In the genomic region with DNA sequence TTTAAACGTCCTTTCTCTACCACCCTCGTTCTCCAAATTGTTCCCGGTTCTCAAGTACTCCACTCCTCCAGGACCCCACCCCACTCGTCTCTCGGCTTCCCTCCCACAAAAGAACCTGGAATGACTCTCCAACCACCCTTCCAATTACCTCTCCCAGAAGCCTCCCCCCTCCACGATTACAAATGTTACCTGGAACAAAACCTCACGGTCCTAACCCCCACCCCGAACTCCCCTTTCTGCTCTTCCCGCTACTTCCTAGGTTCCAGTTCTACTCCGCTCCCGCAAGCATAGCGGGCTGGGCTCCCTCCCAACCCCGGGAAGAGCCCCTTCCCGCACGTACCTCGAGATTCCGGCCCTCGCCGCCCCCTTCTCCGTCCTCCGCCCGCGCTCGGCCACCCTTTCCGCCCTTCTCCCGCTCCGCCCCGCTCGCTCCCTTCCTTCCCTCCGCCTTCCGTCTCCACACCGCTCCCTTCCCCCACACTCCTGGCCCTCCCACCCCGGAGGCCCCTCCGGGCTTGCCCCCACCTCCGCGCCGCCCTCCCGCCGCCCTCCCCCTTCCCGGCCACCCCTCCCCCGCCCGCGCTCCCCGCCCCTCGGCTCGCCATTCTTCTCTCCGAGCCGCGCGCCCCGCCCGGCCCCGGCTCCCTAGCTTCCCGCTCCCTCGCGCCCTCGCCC, we compare ENCODE assay signal across 8 cellular contexts. TPM values are rescaled to one million over a fixed set of nuclear protein-coding genes. Genes with fewer than 3 reads are reported as not detected.
DNase-seq lines count a peak whose midpoint lies in the region; ATAC-seq and TF ChIP-seq lines count a peak whose summit lies in the region.

No MANE protein-coding gene starts in this region.

- peak; percentile 25 to 49 for DNase-seq in activated CD8-positive, alpha-beta memory T cell treated with anti-CD3 and anti-CD28 coated beads for 1 hour (ENCODE audit: extremely low read depth in 1 of 2, low read depth in 1 of 2)
- no peak for DNase-seq in activated CD8-positive, alpha-beta memory T cell treated with anti-CD3 and anti-CD28 coated beads for 24 hours
- peak; percentile 33 for DNase-seq in NCI-H446 treated with DMSO at 0.1 percent for 48 hours (lab: John Stamatoyannopoulos, UW)
- DNase-seq in activated CD4-positive, alpha-beta T cell treated with anti-CD3 and anti-CD28 coated beads, Interleukin-2, amount 50 U/mL, for 1 hour = peak; percentile 62
- DNase-seq in lung (ENCODE audit: low spot score) = peak; percentile 80
- DNase-seq in stimulated activated CD4-positive, alpha-beta T cell treated with anti-CD3 and anti-CD28 coated beads, TNF-alpha, amount 100 ng/mL, for 24 hours (ENCODE audit: low read depth in 3 of 3) = peak; percentile 40 to 87 (median 69)

- H3K9ac ChIP-seq in duodenal mucosa (ENCODE audit: low read depth in 1 of 2, low read length in 2 of 2) = peak overlapping the region; percentile 79 to 98

- H3K27ac ChIP-seq in duodenal mucosa (ENCODE audit: low read depth, low read length) (peak overlapping the region; percentile 85), lung (ENCODE audit: low read depth in 1 of 2, low read length in 1 of 2) (peak overlapping the region; percentile 87 to 99)

- H3K27me3 ChIP-seq in duodenal mucosa (ENCODE audit: control insufficient read depth in 1 of 2, insufficient read depth in 2 of 2, low read length in 2 of 2) = no peaks in the 10 kb centered on the region
- H3K27me3 ChIP-seq in lung (ENCODE audit: control insufficient read depth, insufficient read depth) = no peaks in the 10 kb centered on the region

- WGBS in lung, 2 donors = 0 to 1% methylated on average over 45 to 57 of the region's 57 CpGs

- peak overlapping the region; percentile 89 to 91 for H3K4me3 ChIP-seq in duodenal mucosa (ENCODE audit: low read depth in 1 of 2, low read length in 2 of 2)
- peak overlapping the region; percentile 100 for H3K4me3 ChIP-seq in lung

- no peaks in the 10 kb centered on the region for H3K9me3 ChIP-seq in duodenal mucosa (ENCODE audit: control insufficient read depth in 1 of 2, low read length in 2 of 2)
- no peaks in the 10 kb centered on the region for H3K9me3 ChIP-seq in lung (ENCODE audit: control insufficient read depth in 2 of 2, insufficient read depth in 1 of 2, low read length in 1 of 2)

- TF ChIP-seq CTCF in lung (IDR thresholded peaks at IDR 0.05; ENCODE audit: control extremely low read depth, extremely low read depth) = no peak

- H3K4me1 ChIP-seq in duodenal mucosa (ENCODE audit: control insufficient read depth in 1 of 2, insufficient read depth in 2 of 2, low read length in 2 of 2) = peaks cover 24% of the 10 kb centered on the region in 2 donors
- peaks cover 4 to 17% of the 10 kb centered on the region in 2 donors for H3K4me1 ChIP-seq in lung (ENCODE audit: control insufficient read depth in 2 of 2, insufficient read depth in 2 of 2, low read length in 2 of 2)

- ATAC-seq in HG03097 (IDR thresholded peaks at IDR 0.05; ENCODE audit: low FRiP score, unreplicated experiment) (peak; percentile 27), lung (ENCODE audit: insufficient read depth, low FRiP score) (peak; percentile 75)

- H3K36me3 ChIP-seq in duodenal mucosa (ENCODE audit: control insufficient read depth in 1 of 2, insufficient read depth in 2 of 2, low read length in 2 of 2) = peaks cover 0 to 2% of the 10 kb centered on the region in 2 donors
- peaks cover 3 to 6% of the 10 kb centered on the region in 2 donors for H3K36me3 ChIP-seq in lung (ENCODE audit: control insufficient read depth in 2 of 2, insufficient read depth in 2 of 2, low read length in 2 of 2)

RNA-seq across cellular contexts. Expression of gene CHTF8, which starts 0.5 kb away (rescaled TPM):
- total RNA-seq in lung = 100 to 1,000 TPM in 1 of 2 donors, 10 to 100 TPM in 1; 92.5 to 101 TPM
- polyA plus RNA-seq in lung = 10 to 100 TPM; 26.0 to 70.5 TPM

RNA-seq across cellular contexts. Expression of gene UTP4, which starts 0.6 kb away (rescaled TPM):
- total RNA-seq in lung = 10 to 100 TPM; 18.1 to 34.5 TPM
- polyA plus RNA-seq in lung = 10 to 100 TPM; 21.4 to 30.5 TPM

RNA-seq across cellular contexts. Expression of gene HAS3, which starts 26.4 kb away (rescaled TPM):
- total RNA-seq in lung = 10 to 100 TPM; 24.0 to 37.5 TPM
- polyA plus RNA-seq in lung = 10 to 100 TPM in 1 of 2 donors, 1 to 10 TPM in 1; 5.1 to 14.0 TPM

RNA-seq across cellular contexts. Expression of gene SNTB2, which starts 55.1 kb away (rescaled TPM):
- total RNA-seq in lung = 10 to 100 TPM; 32.5 to 42.8 TPM
- polyA plus RNA-seq in lung = 1 to 10 TPM; 4.5 to 5.8 TPM
